ENCODE assay signal across 11 cellular contexts in the genomic region with DNA sequence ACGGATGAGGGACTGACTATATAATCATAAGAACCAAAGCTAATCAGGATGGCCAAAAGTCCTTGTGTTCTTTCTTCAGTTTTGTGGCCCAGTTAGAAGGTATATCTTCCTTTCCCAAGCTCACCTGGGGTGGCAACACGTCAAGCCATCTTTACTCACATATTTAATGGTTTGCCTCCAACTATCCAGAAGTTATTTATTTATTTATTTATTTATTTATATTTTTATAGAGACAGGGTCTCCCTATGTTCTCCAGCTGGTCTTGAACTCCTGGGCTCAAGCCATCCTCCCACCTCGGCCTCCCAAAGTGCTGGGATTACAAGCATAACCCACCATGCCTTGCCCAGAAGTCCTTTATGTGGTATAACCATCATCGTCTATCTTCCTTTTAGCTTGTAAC. TPM values are rescaled to one million over a fixed set of nuclear protein-coding genes. Genes with fewer than 3 reads are reported as not detected.
"Had no signal": no experiment of that assay in that cellular context is flagged by ENCODE, and none has a peak within 500 bp of the region (broad histone marks: within the 10 kb centered on the region; RNA-seq: fewer than 3 reads in every experiment).

No MANE protein-coding gene starts in this region.

- H3K36me3 ChIP-seq: HAP-1 had no signal

- H2AFZ ChIP-seq: GM23248 had no signal

- H3K9ac ChIP-seq: GM23248, KMS-11 had no signal

- FAIRE-seq: HTR-8/SVneo had no signal

- ATAC-seq: HCT116 had no signal

- H3K4me2 ChIP-seq: KMS-11 had no signal

- H3K27ac ChIP-seq: GM23248, KMS-11 had no signal

- H3K9me3 ChIP-seq: HAP-1 had no signal

- DNase-seq: GM23248, GOT3, H7, IMR-90, KBM-7 had no signal

- H3K4me3 ChIP-seq: GM23248, HAP-1 had no signal

RNA-seq across cellular contexts. Expression of a gene that starts 11.8 kb away (rescaled TPM):
- total RNA-seq: GM23248, H4, HT-29, IMR-90 had no signal
- polyA plus RNA-seq: GM23248, IMR-90 had no signal
